Comparison of ENCODE assay signal across 8 cellular contexts in genomic region chr17:45218895-45219661, GRCh38. TPM values are rescaled to one million over a fixed set of nuclear protein-coding genes. Genes with fewer than 3 reads are reported as not detected.
DNase-seq lines count a peak whose midpoint lies in the region; ATAC-seq, FAIRE-seq and TF ChIP-seq lines count a peak whose summit lies in the region.

No MANE protein-coding gene starts in this region.

- H3K4me1 ChIP-seq in HepG2 (ENCODE audit: insufficient read depth, low read length), result peaks cover 6% of the 10 kb centered on the region; the same call in 1 of the 2 replicates

- no peak overlapping the region for H3K27ac ChIP-seq in HepG2 (ENCODE audit: extremely low read length, insufficient read depth, low read length)

- TF ChIP-seq CTCF in HFF-Myc (IDR thresholded peaks at IDR 0.05; ENCODE audit: low read depth, low read length, missing control alignments), result peak; percentile 94
- TF ChIP-seq CTCF in HepG2 (CRISPR knock-in tag; IDR thresholded peaks at IDR 0.05), result peak; percentile 98

- no peaks in the 10 kb centered on the region for H3K79me2 ChIP-seq in HepG2 (ENCODE audit: insufficient read depth, low read length)

- peak; percentile 94 for TF ChIP-seq RAD21 in HepG2 (CRISPR knock-in tag; IDR thresholded peaks at IDR 0.05)

- peak overlapping the region; percentile 37; the same call in 1 of the 2 replicates for H3K4me2 ChIP-seq in HepG2 (ENCODE audit: low read depth, low read length)

- H2AFZ ChIP-seq in HepG2 (ENCODE audit: low read length), result no peak overlapping the region

- no peak for TF ChIP-seq POLR2A in HepG2 (IDR thresholded peaks at IDR 0.05; ENCODE audit: insufficient read depth in 1 of 2, low read depth in 2 of 2, low read length in 2 of 2)

- CTCF ChIA-PET in HepG2 (lab: Yijun Ruan, JAX; ENCODE audit: low intra/inter-chr PET ratio, low total read pairs), result interaction anchor here (0.8 to 4.8 kb wide), 10 partner anchors 10 to 166 kb away, joined by 3 to 63 read pairs (median 7); partner anchors contain the start of gene ACBD4

- FAIRE-seq in colon (lab: Jason Lieb, UNC) (peak; percentile 45), HepG2 (lab: Jason Lieb, UNC) (peak; percentile 100)

- intact Hi-C loops in activated CD4-positive, alpha-beta T cell treated with anti-CD3 and anti-CD28 coated beads, Interleukin-2, amount 10 ng/mL, durations not matched to agents 24 days and 14 days (cut with micrococcal nuclease), result loop anchor here (1.0 kb wide), 3 partner anchors 16 to 166 kb away; no protein-coding TSS in a partner anchor
- intact Hi-C loops in HepG2 (cut with micrococcal nuclease; ENCODE audit: unreplicated experiment), result loop anchor here (1.0 to 5.0 kb wide), 4 partner anchors 12 to 166 kb away; no protein-coding TSS in a partner anchor

- H4K20me1 ChIP-seq in HepG2 (ENCODE audit: insufficient read depth, low read length), result no peaks in the 10 kb centered on the region

- H3K9me3 Mint-ChIP-seq in activated CD4-positive, alpha-beta T cell treated with anti-CD3 and anti-CD28 coated beads, Interleukin-2, amount 10 ng/mL, durations not matched to agents 24 days and 14 days, result no peaks in the 10 kb centered on the region

- peak; percentile 75 to 83 for DNase-seq in AML-193 (lab: John Stamatoyannopoulos, UW)
- DNase-seq in HFF-Myc (ENCODE audit: extremely low read depth, low read depth), result peak; percentile 72
- peak; percentile 74 for DNase-seq in NCI-H526 treated with DMSO at 0.1 percent for 48 hours (lab: John Stamatoyannopoulos, UW)
- DNase-seq in activated CD4-positive, alpha-beta T cell treated with anti-CD3 and anti-CD28 coated beads, Interleukin-2, amount 10 ng/mL, durations not matched to agents 24 days and 14 days, result peak; percentile 96
- DNase-seq in HepG2 (ENCODE audit: low spot score), result peak; percentile 76
- DNase-seq in stimulated activated CD4-positive, alpha-beta T cell treated with anti-CD3 and anti-CD28 coated beads, TNF-alpha, amount 100 ng/mL, for 1 hour (ENCODE audit: low read depth in 3 of 3, low spot score in 1 of 3), result peak in 2 of 3 donors; percentile 71 to 93

- no peaks in the 10 kb centered on the region for H3K27me3 Mint-ChIP-seq in activated CD4-positive, alpha-beta T cell treated with anti-CD3 and anti-CD28 coated beads, Interleukin-2, amount 10 ng/mL, durations not matched to agents 24 days and 14 days

- WGBS in HepG2 (ENCODE audit: low lambda C conversion rate), result 2% methylated on average over 12 of the region's 12 CpGs

- H3K4me1 Mint-ChIP-seq in activated CD4-positive, alpha-beta T cell treated with anti-CD3 and anti-CD28 coated beads, Interleukin-2, amount 10 ng/mL, durations not matched to agents 24 days and 14 days, result peaks cover 38% of the 10 kb centered on the region

- H3K36me3 ChIP-seq in HepG2 (replicated peaks in 1 of 2; ENCODE audit: control insufficient read depth in 1 of 2, insufficient read depth in 2 of 2, low read length in 2 of 2), result no peaks in the 10 kb centered on the region

- H3K4me3 ChIP-seq in HFF-Myc (replicated peaks; ENCODE audit: low read depth, low read length), result no peak overlapping the region
- H3K4me3 ChIP-seq in HepG2 (replicated peaks in 1 of 3; ENCODE audit: insufficient read depth in 1 of 3, low read depth in 2 of 3, low read length in 3 of 3), result no peak overlapping the region

- H3K9me3 ChIP-seq in HepG2 (ENCODE audit: low read length), result no peaks in the 10 kb centered on the region

- peak overlapping the region; percentile 84 for H3K4me3 Mint-ChIP-seq in activated CD4-positive, alpha-beta T cell treated with anti-CD3 and anti-CD28 coated beads, Interleukin-2, amount 10 ng/mL, durations not matched to agents 24 days and 14 days

- H3K36me3 Mint-ChIP-seq in activated CD4-positive, alpha-beta T cell treated with anti-CD3 and anti-CD28 coated beads, Interleukin-2, amount 10 ng/mL, durations not matched to agents 24 days and 14 days (ENCODE audit: low read depth), result peaks cover 66% of the 10 kb centered on the region

- no peak for TF ChIP-seq EP300 in HepG2 (IDR thresholded peaks at IDR 0.05; ENCODE audit: low read depth in 2 of 2, low read length in 2 of 2)
- no peak for TF ChIP-seq EP300 in HepG2 (CRISPR knock-in tag; IDR thresholded peaks at IDR 0.05; ENCODE audit: borderline replicate concordance)

- peak; percentile 79 for ATAC-seq in HepG2
- no peak for ATAC-seq in GM21825 (IDR thresholded peaks at IDR 0.05; ENCODE audit: unreplicated experiment)

- peak overlapping the region; percentile 76 for H3K27ac Mint-ChIP-seq in activated CD4-positive, alpha-beta T cell treated with anti-CD3 and anti-CD28 coated beads, Interleukin-2, amount 10 ng/mL, durations not matched to agents 24 days and 14 days

- H3K9ac ChIP-seq in HepG2 (ENCODE audit: insufficient read depth, low read depth, low read length), result no peak overlapping the region

- POLR2A ChIA-PET in HepG2 (lab: Yijun Ruan, JAX), result interaction anchor here (0.8 to 2.7 kb wide), 8 partner anchors 9 to 98 kb away, joined by 3 to 22 read pairs (median 6); partner anchors contain the start of genes ACBD4, HEXIM1, HEXIM2 and MAP3K14

- in situ Hi-C loops in HepG2 (cut with HindIII; ENCODE audit: extremely low pct_ligation_motif_present, low pct_unique_long_range_greater_than_20kb), result no loop called here

- H3K27me3 ChIP-seq in HepG2 (ENCODE audit: control insufficient read depth in 1 of 2, insufficient read depth in 2 of 2, low read length in 2 of 2), result peaks cover 17 to 44% of the 10 kb centered on the region in 2 experiments; a peak in 4 of 5 replicates

- BruUV-seq in HepG2 (replicated peaks; lab: Mats Ljungman, UMichigan), result no TSS peak

RNA-seq across cellular contexts. Expression of gene FMNL1, which starts 2.6 kb away (rescaled TPM):
- total RNA-seq in activated CD4-positive, alpha-beta T cell treated with anti-CD3 and anti-CD28 coated beads, Interleukin-2, amount 10 ng/mL, durations not matched to agents 24 days and 14 days, result 325 and 329 TPM in 2 replicates
- 0.39 and 0.53 TPM in 2 replicates for total RNA-seq in HepG2 (2016; rRNA removed; fragmentation: Illumina TruSeq; extraction: Trizol)
- 0.61 TPM in 1 of 2 replicates, not detected in the other for total RNA-seq in HepG2 (2016; cell fraction: cytosol; rRNA removed; fragmentation: Illumina TruSeq; extraction: Trizol; ENCODE audit: low read depth)
- total RNA-seq in HepG2 (2016; cell fraction: insoluble cytoplasmic fraction; rRNA removed; fragmentation: Illumina TruSeq; extraction: Trizol), result 0.12 and 0.41 TPM in 2 replicates
- total RNA-seq in HepG2 (2016; cell fraction: membrane; rRNA removed; fragmentation: Illumina TruSeq; extraction: Trizol), result 0.48 and 0.74 TPM in 2 replicates
- total RNA-seq in HepG2 (2016; cell fraction: nucleus; rRNA removed; fragmentation: Illumina TruSeq; extraction: Trizol), result 0.56 and 0.63 TPM in 2 replicates
- polyA plus RNA-seq in HepG2 (2011; rRNA removed), result 0.70 and 1.1 TPM in 2 replicates
- 0.38 and 0.48 TPM in 2 replicates for polyA plus RNA-seq in HepG2 (2011; cell fraction: cytosol; rRNA removed)
- polyA plus RNA-seq in HepG2 (2011; cell fraction: nucleus; rRNA removed), result 4.9 and 6.1 TPM in 2 replicates
- 0.78 and 1.2 TPM in 2 replicates for polyA plus RNA-seq in HepG2 (2012)
- 0.27 TPM in 1 of 2 replicates, not detected in the other for polyA plus RNA-seq in HepG2 (2016; cell fraction: cytosol; fragmentation: Illumina TruSeq; extraction: Trizol; ENCODE audit: low read depth)
- polyA plus RNA-seq in HepG2 (2016; cell fraction: insoluble cytoplasmic fraction; fragmentation: Illumina TruSeq; extraction: Trizol; ENCODE audit: low read depth), result 0.37 and 0.69 TPM in 2 replicates
- polyA plus RNA-seq in HepG2 (2016; cell fraction: membrane; fragmentation: Illumina TruSeq; extraction: Trizol; ENCODE audit: low read depth), result 0.31 and 0.37 TPM in 2 replicates
- polyA plus RNA-seq in HepG2 (2016; cell fraction: nucleus; fragmentation: Illumina TruSeq; extraction: Trizol; ENCODE audit: insufficient read depth, low read depth), result 1.9 and 2.6 TPM in 2 replicates
- 0.68 and 17.4 TPM in 2 replicates for polyA minus RNA-seq in HepG2 (2011; rRNA and poly(A)+ RNA removed; ENCODE audit: low replicate concordance)
- 0.69 TPM in 1 of 2 replicates, not detected in the other for polyA minus RNA-seq in HepG2 (2011; cell fraction: cytosol; rRNA and poly(A)+ RNA removed)
- 0.77 and 1.4 TPM in 2 replicates for polyA minus RNA-seq in HepG2 (2011; cell fraction: nucleus; rRNA and poly(A)+ RNA removed)

RNA-seq across cellular contexts. Expression of gene SPATA32, which starts 42.8 kb away (rescaled TPM):
- 0.28 and 0.40 TPM in 2 replicates for total RNA-seq in activated CD4-positive, alpha-beta T cell treated with anti-CD3 and anti-CD28 coated beads, Interleukin-2, amount 10 ng/mL, durations not matched to agents 24 days and 14 days
- not detected in 2 replicates for total RNA-seq in HepG2 (2016; rRNA removed; fragmentation: Illumina TruSeq; extraction: Trizol)
- total RNA-seq in HepG2 (2016; cell fraction: cytosol; rRNA removed; fragmentation: Illumina TruSeq; extraction: Trizol; ENCODE audit: low read depth), result not detected in 2 replicates
- total RNA-seq in HepG2 (2016; cell fraction: insoluble cytoplasmic fraction; rRNA removed; fragmentation: Illumina TruSeq; extraction: Trizol), result not detected in 2 replicates
- total RNA-seq in HepG2 (2016; cell fraction: membrane; rRNA removed; fragmentation: Illumina TruSeq; extraction: Trizol), result not detected in 2 replicates
- not detected in 2 replicates for total RNA-seq in HepG2 (2016; cell fraction: nucleus; rRNA removed; fragmentation: Illumina TruSeq; extraction: Trizol)
- not detected in 2 replicates for polyA plus RNA-seq in HepG2 (2011; rRNA removed)
- polyA plus RNA-seq in HepG2 (2011; cell fraction: cytosol; rRNA removed), result not detected in 2 replicates
- polyA plus RNA-seq in HepG2 (2011; cell fraction: nucleus; rRNA removed), result not detected in 2 replicates
- not detected in 2 replicates for polyA plus RNA-seq in HepG2 (2012)
- not detected in 2 replicates for polyA plus RNA-seq in HepG2 (2016; cell fraction: cytosol; fragmentation: Illumina TruSeq; extraction: Trizol; ENCODE audit: low read depth)
- polyA plus RNA-seq in HepG2 (2016; cell fraction: insoluble cytoplasmic fraction; fragmentation: Illumina TruSeq; extraction: Trizol; ENCODE audit: low read depth), result not detected in 2 replicates
- polyA plus RNA-seq in HepG2 (2016; cell fraction: membrane; fragmentation: Illumina TruSeq; extraction: Trizol; ENCODE audit: low read depth), result not detected in 2 replicates
- not detected in 2 replicates for polyA plus RNA-seq in HepG2 (2016; cell fraction: nucleus; fragmentation: Illumina TruSeq; extraction: Trizol; ENCODE audit: insufficient read depth, low read depth)
- polyA minus RNA-seq in HepG2 (2011; rRNA and poly(A)+ RNA removed; ENCODE audit: low replicate concordance), result not detected in 2 replicates
- not detected in 2 replicates for polyA minus RNA-seq in HepG2 (2011; cell fraction: cytosol; rRNA and poly(A)+ RNA removed)
- not detected in 2 replicates for polyA minus RNA-seq in HepG2 (2011; cell fraction: nucleus; rRNA and poly(A)+ RNA removed)

RNA-seq across cellular contexts. Expression of gene HEXIM2, which starts 57.4 kb away (rescaled TPM):
- total RNA-seq in activated CD4-positive, alpha-beta T cell treated with anti-CD3 and anti-CD28 coated beads, Interleukin-2, amount 10 ng/mL, durations not matched to agents 24 days and 14 days, result 6.7 and 7.0 TPM in 2 replicates
- total RNA-seq in HepG2 (2016; rRNA removed; fragmentation: Illumina TruSeq; extraction: Trizol), result 27.1 and 30.8 TPM in 2 replicates
- 22.3 and 23.3 TPM in 2 replicates for total RNA-seq in HepG2 (2016; cell fraction: cytosol; rRNA removed; fragmentation: Illumina TruSeq; extraction: Trizol; ENCODE audit: low read depth)
- 26.7 and 27.9 TPM in 2 replicates for total RNA-seq in HepG2 (2016; cell fraction: insoluble cytoplasmic fraction; rRNA removed; fragmentation: Illumina TruSeq; extraction: Trizol)
- total RNA-seq in HepG2 (2016; cell fraction: membrane; rRNA removed; fragmentation: Illumina TruSeq; extraction: Trizol), result 25.8 and 28.7 TPM in 2 replicates
- 13.7 and 16.4 TPM in 2 replicates for total RNA-seq in HepG2 (2016; cell fraction: nucleus; rRNA removed; fragmentation: Illumina TruSeq; extraction: Trizol)
- polyA plus RNA-seq in HepG2 (2011; rRNA removed), result 31.8 and 32.4 TPM in 2 replicates
- 32.2 and 44.9 TPM in 2 replicates for polyA plus RNA-seq in HepG2 (2011; cell fraction: cytosol; rRNA removed)
- 22.5 and 27.3 TPM in 2 replicates for polyA plus RNA-seq in HepG2 (2011; cell fraction: nucleus; rRNA removed)
- polyA plus RNA-seq in HepG2 (2012), result 22.2 and 24.9 TPM in 2 replicates
- polyA plus RNA-seq in HepG2 (2016; cell fraction: cytosol; fragmentation: Illumina TruSeq; extraction: Trizol; ENCODE audit: low read depth), result 14.6 and 18.5 TPM in 2 replicates
- polyA plus RNA-seq in HepG2 (2016; cell fraction: insoluble cytoplasmic fraction; fragmentation: Illumina TruSeq; extraction: Trizol; ENCODE audit: low read depth), result 35.4 and 36.8 TPM in 2 replicates
- polyA plus RNA-seq in HepG2 (2016; cell fraction: membrane; fragmentation: Illumina TruSeq; extraction: Trizol; ENCODE audit: low read depth), result 19.7 and 26.6 TPM in 2 replicates
- polyA plus RNA-seq in HepG2 (2016; cell fraction: nucleus; fragmentation: Illumina TruSeq; extraction: Trizol; ENCODE audit: insufficient read depth, low read depth), result 36.3 and 37.9 TPM in 2 replicates
- 9.1 and 26.8 TPM in 2 replicates for polyA minus RNA-seq in HepG2 (2011; rRNA and poly(A)+ RNA removed; ENCODE audit: low replicate concordance)
- polyA minus RNA-seq in HepG2 (2011; cell fraction: cytosol; rRNA and poly(A)+ RNA removed), result 17.8 and 20.5 TPM in 2 replicates
- polyA minus RNA-seq in HepG2 (2011; cell fraction: nucleus; rRNA and poly(A)+ RNA removed), result 12.4 and 13.2 TPM in 2 replicates

Comparison
In these comparisons a context has a peak if more than half of its experiments do, and no peak if none do; other contexts are left out.
1. RNA of gene FMNL1, which starts 2.6 kb away (total RNA-seq): 325 to 329 TPM in activated CD4-positive, alpha-beta T cell treated with anti-CD3 and anti-CD28 coated beads, Interleukin-2, amount 10 ng/mL, durations not matched to agents 24 days and 14 days; 0.12 to 0.74 TPM in HepG2; every median in the first group is over 100 times any median in the second.
2. Peak in every context shown above with its lines, with median percentiles within 50 percentile points of each other: DNase-seq.